ENCODE assay signal across 8 cellular contexts in genomic region chr14:75126121-75126544, GRCh38. TPM values are rescaled to one million over a fixed set of nuclear protein-coding genes. Genes with fewer than 3 reads are reported as not detected.
DNase-seq lines count a peak whose midpoint lies in the region; ATAC-seq and TF ChIP-seq lines count a peak whose summit lies in the region.

No MANE protein-coding gene starts in this region.

- peak overlapping the region; percentile 82 for H3K4me3 ChIP-seq in left ventricle myocardium inferior
- H3K4me3 ChIP-seq in iPS-18a (ENCODE audit: low read length) = peak overlapping the region; percentile 92

- no peak for TF ChIP-seq CTCF in left ventricle myocardium inferior (IDR thresholded peaks at IDR 0.05; ENCODE audit: borderline replicate concordance)

- H3K27ac Mint-ChIP-seq in activated CD8-positive, alpha-beta T cell treated with anti-CD3 and anti-CD28 coated beads, Interleukin-2, amount 10 ng/mL, durations not matched to agents 7 days and 5 days = peak overlapping the region; percentile 97

- H3K27me3 Mint-ChIP-seq in activated CD8-positive, alpha-beta T cell treated with anti-CD3 and anti-CD28 coated beads, Interleukin-2, amount 10 ng/mL, durations not matched to agents 7 days and 5 days (ENCODE audit: low read depth) = no peaks in the 10 kb centered on the region

- H3K27me3 ChIP-seq in left ventricle myocardium inferior (ENCODE audit: low read depth) (no peaks in the 10 kb centered on the region), iPS-18a (ENCODE audit: control insufficient read depth, insufficient read depth, low read length) (no peaks in the 10 kb centered on the region)

- H3K4me1 ChIP-seq in left ventricle myocardium inferior = peaks cover 54% of the 10 kb centered on the region
- peaks cover 7% of the 10 kb centered on the region for H3K4me1 ChIP-seq in iPS-18a (ENCODE audit: control insufficient read depth, low read depth, low read length)

- H3K36me3 ChIP-seq in left ventricle myocardium inferior (peaks cover 6% of the 10 kb centered on the region), iPS-18a (ENCODE audit: control insufficient read depth, low read depth, low read length) (no peaks in the 10 kb centered on the region)

- ATAC-seq in activated CD8-positive, alpha-beta T cell treated with anti-CD3 and anti-CD28 coated beads, Interleukin-2, amount 10 ng/mL, durations not matched to agents 7 days and 5 days = no peak

- CTCF ChIA-PET in activated CD8-positive, alpha-beta T cell treated with anti-CD3 and anti-CD28 coated beads, Interleukin-2, amount 10 ng/mL, durations not matched to agents 7 days and 5 days (lab: Charles Lee) = interaction anchor here (0.9 to 11.1 kb wide), 17 partner anchors 8 to 435 kb away, joined by 3 to 216 read pairs (median 4); partner anchors contain the start of gene RPS6KL1

- intact Hi-C loops in left ventricle myocardium inferior (cut with micrococcal nuclease) = no loop called here
- intact Hi-C loops in cardiac septum (cut with DNase I) = loop anchor here (5.0 kb wide), 1 partner anchor 51 kb away; the partner anchor contains the start of gene TMED10

- DNase-seq in left ventricle myocardium inferior (no peak), cardiac septum (ENCODE audit: low spot score) (no peak), substantia nigra (lab: John Stamatoyannopoulos, UW) (no peak), HuH-7 (ENCODE audit: low spot score) (no peak), COLO829 (ENCODE audit: low spot score) (no peak), DMS53 (lab: John Stamatoyannopoulos, UW) (no peak)
- DNase-seq in activated CD8-positive, alpha-beta T cell treated with anti-CD3 and anti-CD28 coated beads, Interleukin-2, amount 10 ng/mL, durations not matched to agents 7 days and 5 days = no peak

- H3K27ac ChIP-seq in left ventricle myocardium inferior (replicated peaks) (peak overlapping the region; percentile 94), iPS-18a (ENCODE audit: low read length) (peak overlapping the region; percentile 81), substantia nigra (ENCODE audit: low read depth, low read length, poor library complexity, severe bottlenecking) (peak overlapping the region; percentile 94)

- H3K9ac ChIP-seq in iPS-18a (ENCODE audit: low read length) = peak overlapping the region; percentile 88

- POLR2A ChIA-PET in activated CD8-positive, alpha-beta T cell treated with anti-CD3 and anti-CD28 coated beads, Interleukin-2, amount 10 ng/mL, durations not matched to agents 7 days and 5 days (lab: Charles Lee) = interaction anchor here (0.6 to 2.7 kb wide), 14 partner anchors 9 to 308 kb away, joined by 3 to 11 read pairs (median 4); no protein-coding TSS in a partner anchor

- H3K9me3 Mint-ChIP-seq in activated CD8-positive, alpha-beta T cell treated with anti-CD3 and anti-CD28 coated beads, Interleukin-2, amount 10 ng/mL, durations not matched to agents 7 days and 5 days (ENCODE audit: insufficient read depth) = no peaks in the 10 kb centered on the region

- H3K4me3 Mint-ChIP-seq in activated CD8-positive, alpha-beta T cell treated with anti-CD3 and anti-CD28 coated beads, Interleukin-2, amount 10 ng/mL, durations not matched to agents 7 days and 5 days = peak overlapping the region; percentile 98

- H3K9me3 ChIP-seq in left ventricle myocardium inferior (replicated peaks) = no peaks in the 10 kb centered on the region
- H3K9me3 ChIP-seq in iPS-18a (ENCODE audit: control insufficient read depth, low read depth, low read length) = no peaks in the 10 kb centered on the region

- peaks cover 46% of the 10 kb centered on the region for H3K4me1 Mint-ChIP-seq in activated CD8-positive, alpha-beta T cell treated with anti-CD3 and anti-CD28 coated beads, Interleukin-2, amount 10 ng/mL, durations not matched to agents 7 days and 5 days (ENCODE audit: low read depth)

- peaks cover 27% of the 10 kb centered on the region for H3K36me3 Mint-ChIP-seq in activated CD8-positive, alpha-beta T cell treated with anti-CD3 and anti-CD28 coated beads, Interleukin-2, amount 10 ng/mL, durations not matched to agents 7 days and 5 days (ENCODE audit: low read depth)

RNA-seq across cellular contexts. Expression of gene NEK9, which starts 0.7 kb away (rescaled TPM):
- total RNA-seq in left ventricle myocardium inferior = 123 TPM
- total RNA-seq in cardiac septum = 115 TPM
- total RNA-seq in activated CD8-positive, alpha-beta T cell treated with anti-CD3 and anti-CD28 coated beads, Interleukin-2, amount 10 ng/mL, durations not matched to agents 7 days and 5 days = 10 to 100 TPM; 73.7 to 80.0 TPM

RNA-seq across cellular contexts. Expression of gene TMED10, which starts 50.3 kb away (rescaled TPM):
- total RNA-seq in left ventricle myocardium inferior (278 TPM), cardiac septum (283 TPM)
- 100 to 1,000 TPM; 177 to 188 TPM for total RNA-seq in activated CD8-positive, alpha-beta T cell treated with anti-CD3 and anti-CD28 coated beads, Interleukin-2, amount 10 ng/mL, durations not matched to agents 7 days and 5 days

RNA-seq across cellular contexts. Expression of gene ZC2HC1C, which starts 56.7 kb away (rescaled TPM):
- 10.5 TPM for total RNA-seq in left ventricle myocardium inferior
- 5.2 TPM for total RNA-seq in cardiac septum
- total RNA-seq in activated CD8-positive, alpha-beta T cell treated with anti-CD3 and anti-CD28 coated beads, Interleukin-2, amount 10 ng/mL, durations not matched to agents 7 days and 5 days = 1 to 10 TPM; 1.3 to 1.4 TPM
